Comparison of ENCODE assay signal across 7 cellular contexts in the genomic region with DNA sequence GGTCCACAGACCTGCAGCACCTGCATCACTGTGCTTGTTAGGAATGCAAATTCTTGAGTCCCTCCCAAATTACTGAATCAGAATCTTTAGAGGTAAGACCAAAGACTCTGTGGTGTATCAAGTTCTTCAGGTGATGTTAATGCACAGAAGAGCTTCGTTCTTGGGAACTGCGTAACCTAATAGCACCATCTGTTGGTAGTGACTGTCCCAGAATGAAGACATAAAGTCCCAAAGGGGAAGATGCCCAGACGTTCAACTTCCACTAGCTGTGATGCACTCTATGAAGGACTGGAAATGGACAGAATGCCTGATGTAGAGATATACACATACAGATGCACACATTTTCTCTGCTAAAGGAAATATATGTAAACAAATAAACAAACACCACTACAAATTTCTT.
DNase-seq lines count a peak whose midpoint lies in the region; ATAC-seq, FAIRE-seq and TF ChIP-seq lines count a peak whose summit lies in the region.

No MANE protein-coding gene starts in this region.

- H3K4me3 ChIP-seq in HCT116 (replicated peaks in 1 of 2; ENCODE audit: low read depth in 1 of 2, low read length in 2 of 2) (no peak overlapping the region), kidney epithelial cell (ENCODE audit: low read depth, low read length) (no peak overlapping the region), uterus (no peak overlapping the region)

- intact Hi-C loops in HCT116 (cut with micrococcal nuclease): loop anchor here (1.0 to 10.0 kb wide), 4 partner anchors 157 to 1764 kb away; no protein-coding TSS in a partner anchor
- intact Hi-C loops in uterus (cut with DNase I; ENCODE audit: low total_unique reads): no loop called here

- H3K9ac ChIP-seq in HCT116 (ENCODE audit: low read length): no peak overlapping the region

- H3K4me1 ChIP-seq in HCT116 (ENCODE audit: control insufficient read depth in 1 of 2, insufficient read depth in 2 of 2, low read length in 2 of 2): no peaks in the 10 kb centered on the region
- H3K4me1 ChIP-seq in uterus: no peaks in the 10 kb centered on the region

- no peaks in the 10 kb centered on the region for H3K36me3 ChIP-seq in HCT116 (ENCODE audit: control insufficient read depth in 1 of 2, insufficient read depth in 2 of 2, low read length in 2 of 2)
- no peaks in the 10 kb centered on the region for H3K36me3 ChIP-seq in kidney epithelial cell (ENCODE audit: control insufficient read depth, insufficient read depth, low read length)
- H3K36me3 ChIP-seq in uterus: no peaks in the 10 kb centered on the region

- POLR2A ChIA-PET in HCT116 (lab: Charles Lee): no interaction called here
- POLR2A ChIA-PET in RWPE1 (lab: Yijun Ruan, JAX; ENCODE audit: low non-redundant PET): no interaction called here

- no peak overlapping the region for H3K27ac ChIP-seq in HCT116 (ENCODE audit: low read depth, low read length)
- no peak overlapping the region for H3K27ac ChIP-seq in uterus
- no peak overlapping the region for H3K27ac ChIP-seq in RWPE1

- no peaks in the 10 kb centered on the region for H3K9me2 ChIP-seq in HCT116 (ENCODE audit: insufficient read depth)

- H3K27me3 ChIP-seq in HCT116 (ENCODE audit: insufficient read depth, low read length): no peaks in the 10 kb centered on the region
- no peaks in the 10 kb centered on the region for H3K27me3 ChIP-seq in kidney epithelial cell (ENCODE audit: control insufficient read depth, insufficient read depth, low read length)
- H3K27me3 ChIP-seq in uterus: no peaks in the 10 kb centered on the region

- peak; percentile 96 for ATAC-seq in HCT116

- DNase-seq in GM12891 (ENCODE audit: insufficient read length, low spot score) (no peak), HCT116 (ENCODE audit: low read depth, low spot score) (peak; percentile 34), MV-4-11 (lab: John Stamatoyannopoulos, UW) (peak; percentile 68), amniotic stem cell (lab: John Stamatoyannopoulos, UW) (peak; percentile 11), kidney epithelial cell (ENCODE audit: low read depth) (no peak), uterus (no peak), RWPE1 (ENCODE audit: low spot score) (no peak)

- TF ChIP-seq RAD21 in HCT116 (IDR thresholded peaks at IDR 0.05; ENCODE audit: low read depth): peak; percentile 79

- H3K4me2 ChIP-seq in HCT116 (ENCODE audit: low read length): no peak overlapping the region

- no TSS peak for BruUV-seq in HCT116 (replicated peaks; lab: Mats Ljungman, UMichigan)

- peak; percentile 35 to 69 (median 65); a peak in 5 of 6 replicates for TF ChIP-seq CTCF in HCT116 (IDR thresholded peaks at IDR 0.05 in 2 of 3, conservative IDR thresholded peaks at IDR 0.05 in 1 of 3; ENCODE audit: borderline replicate concordance in 1 of 3, insufficient read depth in 1 of 3, low read depth in 2 of 3, low read length in 2 of 3)
- peak; percentile 68 for TF ChIP-seq CTCF in kidney epithelial cell (IDR thresholded peaks at IDR 0.05; ENCODE audit: insufficient read depth, low read length, poor library complexity, severe bottlenecking)
- no peak for TF ChIP-seq CTCF in uterus (IDR thresholded peaks at IDR 0.05)
- TF ChIP-seq CTCF in RWPE1 (conservative IDR thresholded peaks at IDR 0.05; ENCODE audit: low read depth): no peak

- TF ChIP-seq POLR2A in GM12891 (IDR thresholded peaks at IDR 0.05; ENCODE audit: low read depth, low read length) (no peak), HCT116 (IDR thresholded peaks at IDR 0.05; ENCODE audit: borderline replicate concordance, extremely low read depth, insufficient read depth, insufficient read length) (no peak), uterus (IDR thresholded peaks at IDR 0.05) (no peak)

- RAD21 ChIA-PET in HCT116 (lab: Charles Lee; ENCODE audit: low non-redundant PET in 1 of 2, low total read pairs in 2 of 2, uncharacterized antibody in 2 of 2, unreplicated experiment in 2 of 2): interaction anchor here (1.1 to 1.4 kb wide), 2 partner anchors 585 to 1469 kb away, joined by 3 read pairs; no protein-coding TSS in a partner anchor

- no peaks in the 10 kb centered on the region for H4K20me1 ChIP-seq in HCT116 (ENCODE audit: insufficient read depth)

- FAIRE-seq in GM12891 (lab: Jason Lieb, UNC): peak; percentile 20

- CTCF ChIA-PET in HCT116 (lab: Charles Lee) (interaction anchor here (0.9 to 1.7 kb wide), 7 partner anchors 9 to 1469 kb away, joined by 3 to 13 read pairs (median 5); no protein-coding TSS in a partner anchor), RWPE1 (lab: Yijun Ruan, JAX) (interaction anchor here (0.6 to 1.3 kb wide), 4 partner anchors 19 to 691 kb away, joined by 3 to 4 read pairs (median 3); no protein-coding TSS in a partner anchor)

- H3K79me2 ChIP-seq in HCT116 (ENCODE audit: insufficient read depth, low read length): no peaks in the 10 kb centered on the region

- no peaks in the 10 kb centered on the region for H3K9me3 ChIP-seq in HCT116 (ENCODE audit: control insufficient read depth in 1 of 2, insufficient read depth in 1 of 2, low read depth in 1 of 2, low read length in 2 of 2)
- no peaks in the 10 kb centered on the region for H3K9me3 ChIP-seq in uterus

- peak overlapping the region; percentile 28 for H2AFZ ChIP-seq in HCT116 (ENCODE audit: low read depth, low read length, poor library complexity, severe bottlenecking)

TF ChIP-seq in GM12891, 5 proteins besides CTCF, POLR2A, EP300 and RAD21:
- no peak for TF ChIP-seq POLR2AphosphoS5 (IDR thresholded peaks at IDR 0.05; ENCODE audit: low read depth, low read length)
- TF ChIP-seq TAF1 (IDR thresholded peaks at IDR 0.05; ENCODE audit: low read depth, low read length): no peak
- no peak for TF ChIP-seq PAX5 (IDR thresholded peaks at IDR 0.05; ENCODE audit: insufficient read depth, low read length, severe bottlenecking)
- no peak for TF ChIP-seq POU2F2 (IDR thresholded peaks at IDR 0.05; ENCODE audit: low read depth, low read length)
- no peak for TF ChIP-seq SPI1 (IDR thresholded peaks at IDR 0.05; ENCODE audit: low read depth, low read length)
TF ChIP-seq in GM12891: peak in this region for 0.

TF ChIP-seq in HCT116, 20 proteins besides CTCF, POLR2A, EP300 and RAD21:
- TF ChIP-seq ATF3 (IDR thresholded peaks at IDR 0.05): no peak
- TF ChIP-seq, protein P1, sequence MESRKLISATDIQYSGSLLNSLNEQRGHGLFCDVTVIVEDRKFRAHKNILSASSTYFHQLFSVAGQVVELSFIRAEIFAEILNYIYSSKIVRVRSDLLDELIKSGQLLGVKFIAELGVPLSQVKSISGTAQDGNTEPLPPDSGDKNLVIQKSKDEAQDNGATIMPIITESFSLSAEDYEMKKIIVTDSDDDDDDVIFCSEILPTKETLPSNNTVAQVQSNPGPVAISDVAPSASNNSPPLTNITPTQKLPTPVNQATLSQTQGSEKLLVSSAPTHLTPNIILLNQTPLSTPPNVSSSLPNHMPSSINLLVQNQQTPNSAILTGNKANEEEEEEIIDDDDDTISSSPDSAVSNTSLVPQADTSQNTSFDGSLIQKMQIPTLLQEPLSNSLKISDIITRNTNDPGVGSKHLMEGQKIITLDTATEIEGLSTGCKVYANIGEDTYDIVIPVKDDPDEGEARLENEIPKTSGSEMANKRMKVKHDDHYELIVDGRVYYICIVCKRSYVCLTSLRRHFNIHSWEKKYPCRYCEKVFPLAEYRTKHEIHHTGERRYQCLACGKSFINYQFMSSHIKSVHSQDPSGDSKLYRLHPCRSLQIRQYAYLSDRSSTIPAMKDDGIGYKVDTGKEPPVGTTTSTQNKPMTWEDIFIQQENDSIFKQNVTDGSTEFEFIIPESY (IDR thresholded peaks at IDR 0.05; ENCODE audit: extremely low read depth, insufficient replicate concordance, low read length): no peak
- TF ChIP-seq POLR2AphosphoS5 (IDR thresholded peaks at IDR 0.05; ENCODE audit: low read depth, low read length): no peak
- TF ChIP-seq TCF7L2 (IDR thresholded peaks at IDR 0.05; ENCODE audit: borderline replicate concordance, extremely low read depth, insufficient read depth, insufficient read length): no peak
- TF ChIP-seq CEBPB (IDR thresholded peaks at IDR 0.05; ENCODE audit: low read depth): no peak
- TF ChIP-seq EZH2 (IDR thresholded peaks at IDR 0.05): no peak

Comparison
In these comparisons a context has a peak if more than half of its experiments do, and no peak if none do; other contexts are left out.
1. DNase-seq: peak in HCT116 (single experiment), MV-4-11 (single experiment) and amniotic stem cell (single experiment); none in GM12891 (single experiment), kidney epithelial cell (single experiment), uterus (0 of 2) and RWPE1 (single experiment).
2. CTCF ChIP-seq: peak in HCT116 (3 of 3) and kidney epithelial cell (single experiment); none in uterus (0 of 4) and RWPE1 (single experiment).